8 cellular contexts compared by ENCODE assay signal in the genomic region with DNA sequence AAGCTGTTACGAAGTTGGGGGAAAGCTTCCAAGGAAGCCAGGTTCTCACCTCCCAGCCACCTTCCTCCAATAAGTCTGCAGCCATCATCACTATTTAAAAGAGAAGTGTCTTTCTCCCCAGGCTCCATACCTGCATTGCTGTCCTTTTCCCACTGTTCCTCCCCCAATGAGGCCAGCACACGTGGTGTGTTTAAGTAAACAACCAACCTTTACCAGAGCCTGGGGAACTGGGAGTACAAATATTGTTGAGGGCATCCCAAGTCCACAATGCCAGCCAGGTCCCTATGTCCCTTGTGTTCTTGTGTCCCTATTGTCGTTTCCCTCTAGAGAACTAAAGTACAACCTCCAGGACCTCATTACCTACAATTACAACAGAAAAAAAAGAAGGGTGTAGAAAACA. TPM values are rescaled to one million over a fixed set of nuclear protein-coding genes. Genes with fewer than 3 reads are reported as not detected.
DNase-seq lines count a peak whose midpoint lies in the region; ATAC-seq and TF ChIP-seq lines count a peak whose summit lies in the region.

No MANE protein-coding gene starts in this region.

- peak overlapping the region; percentile 98 for H3K27ac ChIP-seq in RWPE1

- no peak for TF ChIP-seq CTCF in RWPE1 (conservative IDR thresholded peaks at IDR 0.05; ENCODE audit: low read depth)

- peaks cover 0 to 2% of the 10 kb centered on the region in 2 donors for H3K36me3 Mint-ChIP-seq in activated T-cell treated with anti-CD3 and anti-CD28 coated beads, Interleukin-2, amount 50 U/mL, for 72 hours (ENCODE audit: insufficient read depth in 2 of 2)
- H3K36me3 Mint-ChIP-seq in stimulated activated naive B cell treated with anti-CD40 and anti-IgM and Interleukin-4, amounts not matched to agents 10 μg/mL and 1 μg/mL and 100 μg/mL, for 72 hours, result peaks cover 7 to 8% of the 10 kb centered on the region in 2 donors

- H3K4me1 Mint-ChIP-seq in activated T-cell treated with anti-CD3 and anti-CD28 coated beads, Interleukin-2, amount 50 U/mL, for 72 hours (ENCODE audit: low read depth), result peaks cover 75% of the 10 kb centered on the region
- H3K4me1 Mint-ChIP-seq in stimulated activated naive B cell treated with anti-CD40 and anti-IgM and Interleukin-4, amounts not matched to agents 10 μg/mL and 1 μg/mL and 100 μg/mL, for 72 hours, result peaks cover 51 to 82% of the 10 kb centered on the region in 2 donors

- in situ Hi-C loops in KBM-7 (cut with MboI; ENCODE audit: low pct_unique_long_range_greater_than_20kb, low sequenced_read_pairs), result no loop called here

- no peaks in the 10 kb centered on the region for H3K9me3 Mint-ChIP-seq in activated T-cell treated with anti-CD3 and anti-CD28 coated beads, Interleukin-2, amount 50 U/mL, for 72 hours
- no peaks in the 10 kb centered on the region for H3K9me3 Mint-ChIP-seq in stimulated activated naive B cell treated with anti-CD40 and anti-IgM and Interleukin-4, amounts not matched to agents 10 μg/mL and 1 μg/mL and 100 μg/mL, for 72 hours

- H3K27ac Mint-ChIP-seq in activated T-cell treated with anti-CD3 and anti-CD28 coated beads, Interleukin-2, amount 50 U/mL, for 72 hours, result no peak overlapping the region
- peak overlapping the region; percentile 96 for H3K27ac Mint-ChIP-seq in stimulated activated naive B cell treated with anti-CD40 and anti-IgM and Interleukin-4, amounts not matched to agents 10 μg/mL and 1 μg/mL and 100 μg/mL, for 72 hours

- no peaks in the 10 kb centered on the region for H3K27me3 Mint-ChIP-seq in activated T-cell treated with anti-CD3 and anti-CD28 coated beads, Interleukin-2, amount 50 U/mL, for 72 hours (ENCODE audit: low read depth)
- H3K27me3 Mint-ChIP-seq in stimulated activated naive B cell treated with anti-CD40 and anti-IgM and Interleukin-4, amounts not matched to agents 10 μg/mL and 1 μg/mL and 100 μg/mL, for 72 hours, result no peaks in the 10 kb centered on the region

- CTCF ChIA-PET in RWPE1 (lab: Yijun Ruan, JAX), result interaction anchor here (0.7 kb wide), 1 partner anchor 64 kb away, joined by 3 read pairs; no protein-coding TSS in a partner anchor
- CTCF ChIA-PET in HEK293T (lab: Yijun Ruan, JAX), result interaction anchor here (1.2 kb wide), 1 partner anchor 23 kb away, joined by 3 read pairs; no protein-coding TSS in a partner anchor

- ATAC-seq in activated T-cell treated with anti-CD3 and anti-CD28 coated beads, Interleukin-2, amount 50 U/mL, for 72 hours (replicated peaks in 1 of 2), result no peak
- no peak for ATAC-seq in stimulated activated naive B cell treated with anti-CD40 and anti-IgM and Interleukin-4, amounts not matched to agents 10 μg/mL and 1 μg/mL and 100 μg/mL, for 72 hours (replicated peaks)

- POLR2A ChIA-PET in RWPE1 (lab: Yijun Ruan, JAX; ENCODE audit: low non-redundant PET), result no interaction called here
- POLR2A ChIA-PET in HEK293T (lab: Yijun Ruan, JAX), result no interaction called here

- H3K4me3 Mint-ChIP-seq in activated T-cell treated with anti-CD3 and anti-CD28 coated beads, Interleukin-2, amount 50 U/mL, for 72 hours, result peak overlapping the region; percentile 34 to 76
- peak overlapping the region in 1 of 2 donors; percentile 14 for H3K4me3 Mint-ChIP-seq in stimulated activated naive B cell treated with anti-CD40 and anti-IgM and Interleukin-4, amounts not matched to agents 10 μg/mL and 1 μg/mL and 100 μg/mL, for 72 hours

- DNase-seq in activated T-cell treated with anti-CD3 and anti-CD28 coated beads, Interleukin-2, amount 50 U/mL, for 72 hours, result no peak
- DNase-seq in activated T-cell treated with anti-CD3 and anti-CD28 coated beads for 4 hours, result no peak
- no peak for DNase-seq in RWPE1 (ENCODE audit: low spot score)
- peak; percentile 32 for DNase-seq in islet precursor cell
- no peak for DNase-seq in stimulated activated naive B cell treated with anti-CD40 and anti-IgM and Interleukin-4, amounts not matched to agents 10 μg/mL and 1 μg/mL and 100 μg/mL, for 72 hours
- DNase-seq in HEK293T (ENCODE audit: extremely low spot score), result no peak
- no peak for DNase-seq in KBM-7
- DNase-seq in H4 (ENCODE audit: low spot score), result no peak

TF ChIP-seq in HEK293T, 16 proteins besides CTCF, POLR2A, EP300 and RAD21:
- no peak for TF ChIP-seq TARDBP (IDR thresholded peaks at IDR 0.05)
- TF ChIP-seq, protein P1, sequence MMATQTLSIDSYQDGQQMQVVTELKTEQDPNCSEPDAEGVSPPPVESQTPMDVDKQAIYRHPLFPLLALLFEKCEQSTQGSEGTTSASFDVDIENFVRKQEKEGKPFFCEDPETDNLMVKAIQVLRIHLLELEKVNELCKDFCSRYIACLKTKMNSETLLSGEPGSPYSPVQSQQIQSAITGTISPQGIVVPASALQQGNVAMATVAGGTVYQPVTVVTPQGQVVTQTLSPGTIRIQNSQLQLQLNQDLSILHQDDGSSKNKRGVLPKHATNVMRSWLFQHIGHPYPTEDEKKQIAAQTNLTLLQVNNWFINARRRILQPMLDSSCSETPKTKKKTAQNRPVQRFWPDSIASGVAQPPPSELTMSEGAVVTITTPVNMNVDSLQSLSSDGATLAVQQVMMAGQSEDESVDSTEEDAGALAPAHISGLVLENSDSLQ (IDR thresholded peaks at IDR 0.05), result no peak
- TF ChIP-seq LEF1 (IDR thresholded peaks at IDR 0.05; ENCODE audit: borderline replicate concordance), result no peak
TF ChIP-seq in HEK293T: peak in this region for 0.

RNA-seq across cellular contexts. Expression of a gene that starts 49.2 kb away (rescaled TPM):
- 10 to 100 TPM; 38.1 to 47.5 TPM for total RNA-seq in activated T-cell treated with anti-CD3 and anti-CD28 coated beads, Interleukin-2, amount 50 U/mL, for 72 hours
- total RNA-seq in H4 (2014; rRNA removed; shearing (Covaris generic)), result 12.9 and 14.0 TPM in 2 replicates
